ENCODE assay signal across 22 cellular contexts in the genomic region with DNA sequence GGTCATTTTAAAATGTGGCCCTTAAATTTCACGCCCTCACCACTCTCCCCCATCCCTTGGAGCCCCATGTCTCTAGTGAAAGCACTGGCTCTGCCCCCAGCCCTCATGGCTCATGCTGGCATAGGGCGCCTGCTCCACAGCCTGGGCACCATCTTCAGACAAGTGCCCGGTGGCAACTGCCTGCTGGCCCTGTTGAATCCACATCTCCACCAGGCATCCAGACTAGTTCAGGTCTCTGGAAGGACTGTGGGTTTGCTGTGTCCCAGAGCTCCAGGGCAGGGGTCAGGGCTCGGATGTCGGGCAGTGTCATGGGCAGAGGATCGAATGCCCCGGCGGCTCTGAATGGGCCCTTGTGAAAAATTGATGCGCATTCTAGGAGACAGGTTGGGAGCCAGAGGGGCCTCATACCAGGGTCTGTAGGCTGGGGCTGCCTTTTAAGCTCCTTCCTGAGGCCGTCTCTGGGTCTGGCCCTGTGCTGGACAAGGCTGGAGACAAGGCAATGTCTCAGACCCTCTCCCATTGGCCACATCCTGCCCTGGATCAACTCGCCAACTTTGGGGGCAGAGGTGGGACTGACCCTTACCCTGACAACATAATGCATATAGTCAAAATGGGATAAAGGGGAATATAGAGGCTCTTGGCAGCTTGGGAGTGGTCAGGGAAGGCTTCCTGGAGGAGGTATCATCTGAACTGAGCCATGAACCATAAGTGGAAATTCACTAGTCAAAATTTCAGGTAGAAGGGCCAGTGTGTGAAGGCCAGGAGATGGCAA. TPM values are rescaled to one million over a fixed set of nuclear protein-coding genes. Genes with fewer than 3 reads are reported as not detected.
DNase-seq lines count a peak whose midpoint lies in the region; ATAC-seq, FAIRE-seq and TF ChIP-seq lines count a peak whose summit lies in the region.
"Had no signal": no experiment of that assay in that cellular context is flagged by ENCODE, and none has a peak within 500 bp of the region (broad histone marks: within the 10 kb centered on the region; RNA-seq: fewer than 3 reads in every experiment).

No MANE protein-coding gene starts in this region.

- H3K27me3 ChIP-seq in MM.1S (replicated peaks; ENCODE audit: insufficient read depth, low read length) (no peaks in the 10 kb centered on the region), neuronal stem cell (ENCODE audit: control insufficient read depth in 3 of 3, insufficient read depth in 3 of 3, low read depth in 1 of 3, low read length in 3 of 3) (no peaks in the 10 kb centered on the region)
- H3K27me3 ChIP-seq: BLaER1 treated with 17β-estradiol and CSF1 and Interleukin-3, amounts not matched to agents 10 nM and 100 nM had no signal

- ATAC-seq in A549, result no peak
- no peak for ATAC-seq in GM18498 (IDR thresholded peaks at IDR 0.05; ENCODE audit: unreplicated experiment)
- ATAC-seq: CD8-positive, alpha-beta T cell had no signal

- peaks cover 7% of the 10 kb centered on the region for H3K27me3 Mint-ChIP-seq in glutamatergic neuron (ENCODE audit: unreplicated experiment)

- TF ChIP-seq EP300 in A549 (IDR thresholded peaks at IDR 0.05), result no peak

- no peak overlapping the region for H3K23ac ChIP-seq in neuronal stem cell (ENCODE audit: low read depth, low read length, poor library complexity)

- no peak for DNase-seq in A549 (ENCODE audit: low read depth in 1 of 2, low spot score in 1 of 2)
- DNase-seq in MM.1S, result no peak
- no peak for DNase-seq in glutamatergic neuron
- no peak for DNase-seq in neuronal stem cell (ENCODE audit: low spot score)
- DNase-seq in DMS153 treated with DMSO at 0.1 percent for 48 hours (lab: John Stamatoyannopoulos, UW; ENCODE audit: unreplicated experiment), result no peak
- no peak for DNase-seq in stimulated activated CD4-positive, alpha-beta T cell treated with anti-CD3 and anti-CD28 coated beads, Interleukin-2, amount 100 ng/mL, for 48 hours
- DNase-seq: CD8-positive, alpha-beta T cell; NCI-H1417 treated with DMSO at 0.1 percent for 48 hours; NCI-H1930; NCI-H226; NCI-H524; NCI-H82; OCI-M1; SIG-M5 had no signal

- CTCF ChIA-PET in A549 (lab: Yijun Ruan, JAX), result interaction anchor here (1.4 to 8.3 kb wide), 7 partner anchors 11 to 491 kb away, joined by 3 to 161 read pairs (median 35); no protein-coding TSS in a partner anchor

- no peak overlapping the region for H2AK5ac ChIP-seq in neuronal stem cell (ENCODE audit: low read depth, low read length)

- no peaks in the 10 kb centered on the region for H3K36me3 Mint-ChIP-seq in glutamatergic neuron (ENCODE audit: unreplicated experiment)

- peak overlapping the region; percentile 65 for H3K4me3 Mint-ChIP-seq in glutamatergic neuron (ENCODE audit: unreplicated experiment)
- H3K4me3 Mint-ChIP-seq: CD8-positive, alpha-beta T cell had no signal

- peaks cover 10% of the 10 kb centered on the region; the same call in 1 of the 2 replicates for H3F3A ChIP-seq in MM.1S (ENCODE audit: insufficient read depth, low read length)

- H3K4me3 ChIP-seq in A549, result no peak overlapping the region
- peak overlapping the region; percentile 75 for H3K4me3 ChIP-seq in MM.1S (ENCODE audit: low read length)
- no peak overlapping the region for H3K4me3 ChIP-seq in neuronal stem cell (ENCODE audit: low read length in 2 of 2)
- H3K4me3 ChIP-seq: BLaER1 treated with 17β-estradiol and CSF1 and Interleukin-3, amounts not matched to agents 10 nM and 100 nM had no signal

- no peaks in the 10 kb centered on the region for H3K79me1 ChIP-seq in neuronal stem cell (ENCODE audit: low read depth, low read length)

- H3K14ac ChIP-seq in neuronal stem cell (ENCODE audit: low read length), result no peak overlapping the region

- H3K18ac ChIP-seq in neuronal stem cell (ENCODE audit: low read length), result no peak overlapping the region

- H3K4me1 Mint-ChIP-seq in glutamatergic neuron (ENCODE audit: low read depth, unreplicated experiment), result peaks cover 15% of the 10 kb centered on the region

- no peak for TF ChIP-seq RAD21 in A549 (conservative IDR thresholded peaks at IDR 0.05 in 1 of 2, IDR thresholded peaks at IDR 0.05 in 1 of 2)

- no peak overlapping the region for H3K4ac ChIP-seq in neuronal stem cell (ENCODE audit: low read length)

- peaks cover 12% of the 10 kb centered on the region; the same call in 1 of the 2 replicates for H3K79me2 ChIP-seq in MM.1S (ENCODE audit: low read length)

- no peak overlapping the region for H2BK120ac ChIP-seq in neuronal stem cell (ENCODE audit: low read depth, low read length)

- peak overlapping the region; percentile 68 for H3K27ac Mint-ChIP-seq in glutamatergic neuron (ENCODE audit: unreplicated experiment)
- H3K27ac Mint-ChIP-seq: CD8-positive, alpha-beta T cell had no signal

- WGBS in A549 (ENCODE audit: missing lambda C conversion rate), result 76% methylated on average over 9 of the region's 11 CpGs
- no CpG with 5 or more reads among the region's 11 CpGs for WGBS in neuronal stem cell (ENCODE audit: extremely low coverage in 2 of 2, insufficient read length in 2 of 2, insufficient replicate concordance in 1 of 2), 2 donors

- H3K9me3 Mint-ChIP-seq in glutamatergic neuron (ENCODE audit: unreplicated experiment), result peaks cover 8% of the 10 kb centered on the region
- H3K9me3 Mint-ChIP-seq: CD8-positive, alpha-beta T cell had no signal

- H3K9ac ChIP-seq in MM.1S (ENCODE audit: low read length) (no peak overlapping the region), neuronal stem cell (ENCODE audit: low read depth, low read length, poor library complexity) (no peak overlapping the region)

- peak overlapping the region; percentile 28 for H2BK12ac ChIP-seq in neuronal stem cell (ENCODE audit: low read length)

- H4K91ac ChIP-seq in neuronal stem cell (ENCODE audit: low read depth, low read length, poor library complexity), result no peak overlapping the region

- H3K4me2 ChIP-seq in A549 (no peak overlapping the region), MM.1S (ENCODE audit: low read depth, low read length) (peak overlapping the region; percentile 91), neuronal stem cell (ENCODE audit: insufficient read depth, low read length, poor library complexity, severe bottlenecking) (no peak overlapping the region)

- H3K36me3 ChIP-seq in MM.1S (replicated peaks; ENCODE audit: insufficient read depth, low read length) (no peaks in the 10 kb centered on the region), neuronal stem cell (replicated peaks in 1 of 2; ENCODE audit: control insufficient read depth in 2 of 2, insufficient read depth in 2 of 2, low read length in 2 of 2) (peaks cover 0 to 14% of the 10 kb centered on the region in 2 donors)
- H3K36me3 ChIP-seq: BLaER1 treated with 17β-estradiol and CSF1 and Interleukin-3, amounts not matched to agents 10 nM and 100 nM had no signal

- no peak for TF ChIP-seq POLR2A in A549 (IDR thresholded peaks at IDR 0.05; ENCODE audit: low read length)

- H3K9me2 ChIP-seq in MM.1S (replicated peaks; ENCODE audit: insufficient read depth, low read length), result no peaks in the 10 kb centered on the region

- no peak overlapping the region for H2AFZ ChIP-seq in MM.1S (ENCODE audit: low read length)
- H2AFZ ChIP-seq in neuronal stem cell (ENCODE audit: low read length), result no peak overlapping the region

- no peak overlapping the region for H2BK15ac ChIP-seq in neuronal stem cell (ENCODE audit: low read length)

- TF ChIP-seq CTCF in A549 (IDR thresholded peaks at IDR 0.05) (no peak), MM.1S (IDR thresholded peaks at IDR 0.05; ENCODE audit: low read length) (no peak), glutamatergic neuron (IDR thresholded peaks at IDR 0.05; ENCODE audit: partially characterized antibody, unreplicated experiment) (no peak)

- FAIRE-seq in A549 (lab: Jason Lieb, UNC), result no peak
- FAIRE-seq: GM12891, GM18507, H54 had no signal

- H4K20me1 ChIP-seq in MM.1S (ENCODE audit: insufficient read depth, low read length), result no peaks in the 10 kb centered on the region

- POLR2A ChIA-PET in A549 (lab: Yijun Ruan, JAX), result no interaction called here

- no peak overlapping the region for H2BK5ac ChIP-seq in neuronal stem cell (ENCODE audit: low read length)

- H3K27ac ChIP-seq in A549 (no peak overlapping the region), MM.1S (ENCODE audit: low read length) (no peak overlapping the region), neuronal stem cell (replicated peaks; ENCODE audit: low read length) (no peak overlapping the region)
- H3K27ac ChIP-seq: BLaER1 treated with 17β-estradiol and CSF1 and Interleukin-3, amounts not matched to agents 10 nM and 100 nM had no signal

- H3K9me3 ChIP-seq in A549 (no peaks in the 10 kb centered on the region), MM.1S (replicated peaks; ENCODE audit: insufficient read depth, low read length) (no peaks in the 10 kb centered on the region), neuronal stem cell (replicated peaks in 1 of 2; ENCODE audit: control insufficient read depth in 2 of 2, insufficient read depth in 1 of 2, low read depth in 1 of 2, low read length in 2 of 2) (no peaks in the 10 kb centered on the region)

- no peak overlapping the region for H4K8ac ChIP-seq in neuronal stem cell (ENCODE audit: low read depth, low read length)

- H3K4me1 ChIP-seq in A549 (no peaks in the 10 kb centered on the region), MM.1S (ENCODE audit: low read length) (peaks cover 14% of the 10 kb centered on the region), neuronal stem cell (ENCODE audit: control insufficient read depth in 2 of 2, insufficient read depth in 1 of 2, low read depth in 1 of 2, low read length in 2 of 2) (peaks cover 11 to 12% of the 10 kb centered on the region in 2 donors)

TF ChIP-seq in A549, 52 proteins besides CTCF, POLR2A, EP300 and RAD21:
- TF ChIP-seq NR3C1 (IDR thresholded peaks at IDR 0.05), result no peak
- peak; percentile 85 for TF ChIP-seq ZFP36 (IDR thresholded peaks at IDR 0.05; ENCODE audit: borderline replicate concordance, partially characterized antibody)

RNA-seq across cellular contexts. Expression of a gene that starts 1.2 kb away (rescaled TPM):
- polyA plus RNA-seq in A549 (2011; rRNA removed) (1.7 and 2.6 TPM in 2 replicates), A549 (2017; fragmentation: RNase III; extraction: RNeasy Plus Mini Kit Qiagen cat#74134 plus additional on column Dnase treatment) (1.4 to 2.7 TPM (median 2.1 TPM) in 3 replicates)
- 1.1 and 1.4 TPM in 2 replicates for polyA plus RNA-seq in A549 (2012; cell fraction: cytosol; rRNA removed)
- polyA plus RNA-seq in A549 (2012; cell fraction: nucleus; rRNA removed), result 7.6 and 7.8 TPM in 2 replicates
- 2.3 and 3.0 TPM in 2 replicates for polyA minus RNA-seq in A549 (2011; rRNA and poly(A)+ RNA removed)
- total RNA-seq in glutamatergic neuron (ENCODE audit: unreplicated experiment), result 11.6 TPM
- 0.71 TPM for polyA plus RNA-seq in neuronal stem cell (2013, experiment 1 of 2)
- 0.60 TPM for polyA plus RNA-seq in neuronal stem cell (2013, experiment 2 of 2)
- total RNA-seq: A673, M059J had no signal

RNA-seq across cellular contexts. Expression of a gene that starts 26.6 kb away (rescaled TPM):
- polyA plus RNA-seq in A549 (2011; rRNA removed) (0.34 TPM in 1 of 2 replicates, not detected in the other), A549 (2017; fragmentation: RNase III; extraction: RNeasy Plus Mini Kit Qiagen cat#74134 plus additional on column Dnase treatment) (not detected in 3 replicates)
- not detected in 2 replicates for polyA plus RNA-seq in A549 (2012; cell fraction: cytosol; rRNA removed)
- 1.7 TPM in 1 of 2 replicates, not detected in the other for polyA plus RNA-seq in A549 (2012; cell fraction: nucleus; rRNA removed)
- 0.68 TPM in 1 of 2 replicates, not detected in the other for polyA minus RNA-seq in A549 (2011; rRNA and poly(A)+ RNA removed)
- total RNA-seq in glutamatergic neuron (ENCODE audit: unreplicated experiment), result not detected
- not detected for polyA plus RNA-seq in neuronal stem cell (2013, experiment 1 of 2)
- not detected for polyA plus RNA-seq in neuronal stem cell (2013, experiment 2 of 2)
- total RNA-seq: A673, M059J, RPMI7951 had no signal
